ENCODE assay signal across 1 cellular context in genomic region chr9:136362450-136362784, GRCh38.
TF ChIP-seq lines count a peak whose summit lies in the region.

No MANE protein-coding gene starts in this region.

TF ChIP-seq in H1, 55 proteins besides CTCF, POLR2A, EP300 and RAD21:
- TF ChIP-seq NRF1 (IDR thresholded peaks at IDR 0.05; ENCODE audit: low read depth, low read length), result no peak
- no peak for TF ChIP-seq RBBP5 (IDR thresholded peaks at IDR 0.05; ENCODE audit: borderline replicate concordance, low read depth, low read length)
- no peak for TF ChIP-seq BACH1 (IDR thresholded peaks at IDR 0.05; ENCODE audit: low read length)
- no peak for TF ChIP-seq HDAC2 (IDR thresholded peaks at IDR 0.05; ENCODE audit: borderline replicate concordance in 1 of 2, low read depth in 2 of 2, low read length in 2 of 2)
- no peak for TF ChIP-seq TAF1 (IDR thresholded peaks at IDR 0.05; ENCODE audit: low read depth, low read length)
- TF ChIP-seq HDAC6 (IDR thresholded peaks at IDR 0.05; ENCODE audit: low read depth, low read length), result no peak
- TF ChIP-seq BCL11A (IDR thresholded peaks at IDR 0.05; ENCODE audit: low read depth in 2 of 2, low read length in 2 of 2), result no peak
- TF ChIP-seq ATF3 (IDR thresholded peaks at IDR 0.05; ENCODE audit: insufficient read depth, low read depth, low read length), result no peak
- TF ChIP-seq SIN3A (conservative IDR thresholded peaks at IDR 0.05 in 1 of 2, IDR thresholded peaks at IDR 0.05 in 1 of 2; ENCODE audit: low read depth in 1 of 2, low read length in 2 of 2), result no peak
- TF ChIP-seq SP1 (IDR thresholded peaks at IDR 0.05; ENCODE audit: low read depth, low read length), result no peak
- TF ChIP-seq GABPA (IDR thresholded peaks at IDR 0.05; ENCODE audit: borderline replicate concordance, insufficient read depth, low read length), result no peak
- TF ChIP-seq ZNF274 (IDR thresholded peaks at IDR 0.05; ENCODE audit: borderline replicate concordance, extremely low read depth, low read length), result no peak
- no peak for TF ChIP-seq KDM1A (IDR thresholded peaks at IDR 0.05; ENCODE audit: borderline replicate concordance, low read length)
- no peak for TF ChIP-seq POLR2AphosphoS5 (IDR thresholded peaks at IDR 0.05; ENCODE audit: low read depth, low read length)
TF ChIP-seq in H1: peak in this region for 0.
